ENCODE assay signal across 1 cellular context in the genomic region with DNA sequence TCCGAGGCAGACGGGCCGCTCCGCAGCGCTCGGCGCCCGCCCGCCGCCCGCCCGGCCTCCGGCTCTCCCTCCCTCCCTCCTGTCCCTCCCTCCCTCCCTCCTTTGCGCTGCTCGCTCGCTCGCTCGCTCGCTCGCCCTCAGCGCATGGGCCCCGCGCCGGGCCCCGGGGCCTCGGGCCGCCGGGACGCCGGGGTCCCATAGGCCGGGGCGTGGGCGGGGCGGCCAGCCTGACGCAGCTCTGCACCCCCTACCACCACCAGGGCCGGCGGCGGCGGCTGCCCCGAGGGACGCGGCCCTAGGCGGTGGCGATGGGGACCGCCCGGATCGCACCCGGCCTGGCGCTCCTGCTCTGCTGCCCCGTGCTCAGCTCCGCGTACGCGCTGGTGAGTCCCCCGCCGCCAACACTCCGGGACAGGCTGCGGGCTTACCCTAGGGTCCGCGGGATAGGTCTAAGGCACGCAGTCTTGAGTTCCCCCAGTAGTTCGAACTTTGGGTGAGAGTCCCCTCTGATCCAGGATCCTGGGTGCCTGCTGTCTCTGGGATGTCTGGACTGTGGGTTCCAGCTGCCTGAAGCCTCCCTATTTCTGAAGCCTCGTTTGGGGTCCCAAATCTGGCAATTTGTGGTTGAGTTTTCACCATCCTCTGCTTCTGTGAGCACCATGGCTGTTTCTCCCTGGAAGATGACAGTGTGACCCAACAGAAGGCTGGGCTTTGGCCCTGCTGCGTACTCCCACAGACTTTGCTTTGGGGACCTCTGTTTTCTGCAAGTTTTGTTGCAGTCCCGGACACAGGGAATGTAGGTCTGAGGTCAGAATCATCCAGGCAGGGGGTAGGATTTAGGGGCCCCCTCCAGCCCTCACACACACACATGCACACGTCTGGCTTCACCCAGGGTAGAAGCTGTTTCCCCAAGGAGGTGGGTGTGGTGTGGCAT.
TF ChIP-seq lines count a peak whose summit lies in the region.

No MANE protein-coding gene starts in this region.

TF ChIP-seq in GM12878, 131 proteins besides CTCF, POLR2A, EP300 and RAD21 (continued from another document):
- TF ChIP-seq, protein P1, sequence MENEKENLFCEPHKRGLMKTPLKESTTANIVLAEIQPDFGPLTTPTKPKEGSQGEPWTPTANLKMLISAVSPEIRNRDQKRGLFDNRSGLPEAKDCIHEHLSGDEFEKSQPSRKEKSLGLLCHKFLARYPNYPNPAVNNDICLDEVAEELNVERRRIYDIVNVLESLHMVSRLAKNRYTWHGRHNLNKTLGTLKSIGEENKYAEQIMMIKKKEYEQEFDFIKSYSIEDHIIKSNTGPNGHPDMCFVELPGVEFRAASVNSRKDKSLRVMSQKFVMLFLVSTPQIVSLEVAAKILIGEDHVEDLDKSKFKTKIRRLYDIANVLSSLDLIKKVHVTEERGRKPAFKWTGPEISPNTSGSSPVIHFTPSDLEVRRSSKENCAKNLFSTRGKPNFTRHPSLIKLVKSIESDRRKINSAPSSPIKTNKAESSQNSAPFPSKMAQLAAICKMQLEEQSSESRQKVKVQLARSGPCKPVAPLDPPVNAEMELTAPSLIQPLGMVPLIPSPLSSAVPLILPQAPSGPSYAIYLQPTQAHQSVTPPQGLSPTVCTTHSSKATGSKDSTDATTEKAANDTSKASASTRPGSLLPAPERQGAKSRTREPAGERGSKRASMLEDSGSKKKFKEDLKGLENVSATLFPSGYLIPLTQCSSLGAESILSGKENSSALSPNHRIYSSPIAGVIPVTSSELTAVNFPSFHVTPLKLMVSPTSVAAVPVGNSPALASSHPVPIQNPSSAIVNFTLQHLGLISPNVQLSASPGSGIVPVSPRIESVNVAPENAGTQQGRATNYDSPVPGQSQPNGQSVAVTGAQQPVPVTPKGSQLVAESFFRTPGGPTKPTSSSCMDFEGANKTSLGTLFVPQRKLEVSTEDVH (IDR thresholded peaks at IDR 0.05; ENCODE audit: low read depth, partially characterized antibody): no peak
- no peak for TF ChIP-seq MYB (IDR thresholded peaks at IDR 0.05; ENCODE audit: borderline replicate concordance, low read depth, low read length)
- TF ChIP-seq, protein P2, sequence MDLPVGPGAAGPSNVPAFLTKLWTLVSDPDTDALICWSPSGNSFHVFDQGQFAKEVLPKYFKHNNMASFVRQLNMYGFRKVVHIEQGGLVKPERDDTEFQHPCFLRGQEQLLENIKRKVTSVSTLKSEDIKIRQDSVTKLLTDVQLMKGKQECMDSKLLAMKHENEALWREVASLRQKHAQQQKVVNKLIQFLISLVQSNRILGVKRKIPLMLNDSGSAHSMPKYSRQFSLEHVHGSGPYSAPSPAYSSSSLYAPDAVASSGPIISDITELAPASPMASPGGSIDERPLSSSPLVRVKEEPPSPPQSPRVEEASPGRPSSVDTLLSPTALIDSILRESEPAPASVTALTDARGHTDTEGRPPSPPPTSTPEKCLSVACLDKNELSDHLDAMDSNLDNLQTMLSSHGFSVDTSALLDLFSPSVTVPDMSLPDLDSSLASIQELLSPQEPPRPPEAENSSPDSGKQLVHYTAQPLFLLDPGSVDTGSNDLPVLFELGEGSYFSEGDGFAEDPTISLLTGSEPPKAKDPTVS (IDR thresholded peaks at IDR 0.05; ENCODE audit: low read depth, low read length): no peak
- no peak for TF ChIP-seq SRF (IDR thresholded peaks at IDR 0.05; ENCODE audit: low read depth in 2 of 2, low read length in 2 of 2)
- TF ChIP-seq, protein P3, sequence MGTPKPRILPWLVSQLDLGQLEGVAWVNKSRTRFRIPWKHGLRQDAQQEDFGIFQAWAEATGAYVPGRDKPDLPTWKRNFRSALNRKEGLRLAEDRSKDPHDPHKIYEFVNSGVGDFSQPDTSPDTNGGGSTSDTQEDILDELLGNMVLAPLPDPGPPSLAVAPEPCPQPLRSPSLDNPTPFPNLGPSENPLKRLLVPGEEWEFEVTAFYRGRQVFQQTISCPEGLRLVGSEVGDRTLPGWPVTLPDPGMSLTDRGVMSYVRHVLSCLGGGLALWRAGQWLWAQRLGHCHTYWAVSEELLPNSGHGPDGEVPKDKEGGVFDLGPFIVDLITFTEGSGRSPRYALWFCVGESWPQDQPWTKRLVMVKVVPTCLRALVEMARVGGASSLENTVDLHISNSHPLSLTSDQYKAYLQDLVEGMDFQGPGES (IDR thresholded peaks at IDR 0.05): no peak
- TF ChIP-seq BHLHE40 (IDR thresholded peaks at IDR 0.05; ENCODE audit: borderline replicate concordance in 1 of 2, low read depth in 2 of 2, low read length in 1 of 2): no peak
- TF ChIP-seq TCF3 (IDR thresholded peaks at IDR 0.05; ENCODE audit: borderline replicate concordance, insufficient read depth, low read depth, low read length): no peak
- TF ChIP-seq BACH1 (IDR thresholded peaks at IDR 0.05; ENCODE audit: borderline replicate concordance): no peak
- TF ChIP-seq, protein P4, sequence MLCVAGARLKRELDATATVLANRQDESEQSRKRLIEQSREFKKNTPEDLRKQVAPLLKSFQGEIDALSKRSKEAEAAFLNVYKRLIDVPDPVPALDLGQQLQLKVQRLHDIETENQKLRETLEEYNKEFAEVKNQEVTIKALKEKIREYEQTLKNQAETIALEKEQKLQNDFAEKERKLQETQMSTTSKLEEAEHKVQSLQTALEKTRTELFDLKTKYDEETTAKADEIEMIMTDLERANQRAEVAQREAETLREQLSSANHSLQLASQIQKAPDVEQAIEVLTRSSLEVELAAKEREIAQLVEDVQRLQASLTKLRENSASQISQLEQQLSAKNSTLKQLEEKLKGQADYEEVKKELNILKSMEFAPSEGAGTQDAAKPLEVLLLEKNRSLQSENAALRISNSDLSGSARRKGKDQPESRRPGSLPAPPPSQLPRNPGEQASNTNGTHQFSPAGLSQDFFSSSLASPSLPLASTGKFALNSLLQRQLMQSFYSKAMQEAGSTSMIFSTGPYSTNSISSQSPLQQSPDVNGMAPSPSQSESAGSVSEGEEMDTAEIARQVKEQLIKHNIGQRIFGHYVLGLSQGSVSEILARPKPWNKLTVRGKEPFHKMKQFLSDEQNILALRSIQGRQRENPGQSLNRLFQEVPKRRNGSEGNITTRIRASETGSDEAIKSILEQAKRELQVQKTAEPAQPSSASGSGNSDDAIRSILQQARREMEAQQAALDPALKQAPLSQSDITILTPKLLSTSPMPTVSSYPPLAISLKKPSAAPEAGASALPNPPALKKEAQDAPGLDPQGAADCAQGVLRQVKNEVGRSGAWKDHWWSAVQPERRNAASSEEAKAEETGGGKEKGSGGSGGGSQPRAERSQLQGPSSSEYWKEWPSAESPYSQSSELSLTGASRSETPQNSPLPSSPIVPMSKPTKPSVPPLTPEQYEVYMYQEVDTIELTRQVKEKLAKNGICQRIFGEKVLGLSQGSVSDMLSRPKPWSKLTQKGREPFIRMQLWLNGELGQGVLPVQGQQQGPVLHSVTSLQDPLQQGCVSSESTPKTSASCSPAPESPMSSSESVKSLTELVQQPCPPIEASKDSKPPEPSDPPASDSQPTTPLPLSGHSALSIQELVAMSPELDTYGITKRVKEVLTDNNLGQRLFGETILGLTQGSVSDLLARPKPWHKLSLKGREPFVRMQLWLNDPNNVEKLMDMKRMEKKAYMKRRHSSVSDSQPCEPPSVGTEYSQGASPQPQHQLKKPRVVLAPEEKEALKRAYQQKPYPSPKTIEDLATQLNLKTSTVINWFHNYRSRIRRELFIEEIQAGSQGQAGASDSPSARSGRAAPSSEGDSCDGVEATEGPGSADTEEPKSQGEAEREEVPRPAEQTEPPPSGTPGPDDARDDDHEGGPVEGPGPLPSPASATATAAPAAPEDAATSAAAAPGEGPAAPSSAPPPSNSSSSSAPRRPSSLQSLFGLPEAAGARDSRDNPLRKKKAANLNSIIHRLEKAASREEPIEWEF (IDR thresholded peaks at IDR 0.05; ENCODE audit: insufficient replicate concordance, low read depth, low read length): no peak
- TF ChIP-seq, protein P5, sequence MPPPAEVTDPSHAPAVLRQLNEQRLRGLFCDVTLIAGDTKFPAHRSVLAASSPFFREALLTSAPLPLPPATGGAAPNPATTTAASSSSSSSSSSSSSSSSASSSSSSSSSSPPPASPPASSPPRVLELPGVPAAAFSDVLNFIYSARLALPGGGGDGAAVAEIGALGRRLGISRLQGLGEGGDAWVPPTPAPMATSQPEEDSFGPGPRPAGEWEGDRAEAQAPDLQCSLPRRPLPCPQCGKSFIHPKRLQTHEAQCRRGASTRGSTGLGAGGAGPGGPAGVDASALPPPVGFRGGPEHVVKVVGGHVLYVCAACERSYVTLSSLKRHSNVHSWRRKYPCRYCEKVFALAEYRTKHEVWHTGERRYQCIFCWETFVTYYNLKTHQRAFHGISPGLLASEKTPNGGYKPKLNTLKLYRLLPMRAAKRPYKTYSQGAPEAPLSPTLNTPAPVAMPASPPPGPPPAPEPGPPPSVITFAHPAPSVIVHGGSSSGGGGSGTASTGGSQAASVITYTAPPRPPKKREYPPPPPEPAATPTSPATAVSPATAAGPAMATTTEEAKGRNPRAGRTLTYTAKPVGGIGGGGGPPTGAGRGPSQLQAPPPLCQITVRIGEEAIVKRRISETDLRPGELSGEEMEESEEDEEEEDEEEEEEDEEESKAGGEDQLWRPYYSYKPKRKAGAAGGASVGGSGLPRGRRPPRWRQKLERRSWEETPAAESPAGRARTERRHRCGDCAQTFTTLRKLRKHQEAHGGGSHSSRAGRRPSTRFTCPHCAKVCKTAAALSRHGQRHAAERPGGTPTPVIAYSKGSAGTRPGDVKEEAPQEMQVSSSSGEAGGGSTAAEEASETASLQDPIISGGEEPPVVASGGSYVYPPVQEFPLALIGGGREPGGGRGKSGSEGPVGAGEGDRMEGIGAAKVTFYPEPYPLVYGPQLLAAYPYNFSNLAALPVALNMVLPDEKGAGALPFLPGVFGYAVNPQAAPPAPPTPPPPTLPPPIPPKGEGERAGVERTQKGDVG (CRISPR knock-in tag; IDR thresholded peaks at IDR 0.05): no peak
